26 cellular contexts compared by ENCODE assay signal in the genomic region with DNA sequence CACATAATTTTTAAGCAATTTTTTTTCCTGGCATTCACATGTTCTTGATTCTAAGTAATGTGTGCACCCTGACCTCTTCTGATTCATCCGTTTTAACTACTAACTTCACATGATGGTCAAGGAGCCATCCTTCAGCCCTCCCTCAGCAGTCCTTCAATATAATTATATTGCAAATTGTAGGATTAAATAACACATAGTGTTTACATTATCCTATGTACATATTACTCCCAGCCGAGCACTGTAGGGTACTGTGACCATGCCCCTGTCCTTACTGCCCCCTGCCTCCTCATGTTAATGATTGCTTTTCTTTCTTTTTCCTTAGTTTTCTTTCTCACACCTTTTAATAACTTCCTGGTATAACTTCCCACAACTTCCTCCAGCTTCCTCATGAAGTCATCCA.
"Had no signal": no experiment of that assay in that cellular context is flagged by ENCODE, and none has a peak within 500 bp of the region (broad histone marks: within the 10 kb centered on the region; RNA-seq: fewer than 3 reads in every experiment).

No MANE protein-coding gene starts in this region.

- H3K4me3 Mint-ChIP-seq: effector memory CD8-positive, alpha-beta T cell; memory B cell; natural killer cell; stimulated activated effector memory CD8-positive, alpha-beta T cell treated with anti-CD3 and anti-CD28 coated beads, Interleukin-12 subunit alpha, Interleukin-12 subunit beta, amount 100 ng/mL, for 72 hours had no signal

- H3K27ac Mint-ChIP-seq: effector memory CD8-positive, alpha-beta T cell; memory B cell; natural killer cell; stimulated activated effector memory CD8-positive, alpha-beta T cell treated with anti-CD3 and anti-CD28 coated beads, Interleukin-12 subunit alpha, Interleukin-12 subunit beta, amount 100 ng/mL, for 72 hours had no signal

- ATAC-seq: effector memory CD8-positive, alpha-beta T cell; gastrocnemius medialis; heart left ventricle; left lobe of liver; natural killer cell; psoas muscle; right cardiac atrium; stimulated activated effector memory CD8-positive, alpha-beta T cell treated with anti-CD3 and anti-CD28 coated beads, Interleukin-12 subunit alpha, Interleukin-12 subunit beta, amount 100 ng/mL, for 72 hours had no signal

- H3K36me3 Mint-ChIP-seq: natural killer cell; stimulated activated effector memory CD8-positive, alpha-beta T cell treated with anti-CD3 and anti-CD28 coated beads, Interleukin-12 subunit alpha, Interleukin-12 subunit beta, amount 100 ng/mL, for 72 hours had no signal

- H3K9me3 Mint-ChIP-seq: effector memory CD8-positive, alpha-beta T cell; natural killer cell; stimulated activated effector memory CD8-positive, alpha-beta T cell treated with anti-CD3 and anti-CD28 coated beads, Interleukin-12 subunit alpha, Interleukin-12 subunit beta, amount 100 ng/mL, for 72 hours had no signal

- DNase-seq: effector memory CD8-positive, alpha-beta T cell; erythroblast; esophagus squamous epithelium; foreskin fibroblast; gastrocnemius medialis; heart left ventricle; kidney; natural killer cell; occipital lobe; ovary; posterior cingulate gyrus; psoas muscle; right cardiac atrium; sigmoid colon; stimulated activated CD4-positive, alpha-beta T cell treated with anti-CD3 and anti-CD28 coated beads, Interleukin-2, amount 100 ng/mL, for 24 hours; stimulated activated CD4-positive, alpha-beta T cell treated with anti-CD3 and anti-CD28 coated beads, Interleukin-4, amount 100 ng/mL, for 24 hours; stimulated activated naive CD4-positive, alpha-beta T cell treated with Interleukin-2 at 50 U/mL for 16 hours; stomach; thyroid gland; trophoblast cell had no signal

- H3K4me1 Mint-ChIP-seq: memory B cell; natural killer cell; stimulated activated effector memory CD8-positive, alpha-beta T cell treated with anti-CD3 and anti-CD28 coated beads, Interleukin-12 subunit alpha, Interleukin-12 subunit beta, amount 100 ng/mL, for 72 hours had no signal

- H3K4me3 ChIP-seq: esophagus squamous epithelium, gastrocnemius medialis, heart left ventricle, hepatocyte, lung, ovary, psoas muscle, sigmoid colon, stomach, thyroid gland, vagina had no signal
